Comparison of ENCODE assay signal across 1 cellular context in genomic region chr6:44854712-44855111, GRCh38.
TF ChIP-seq lines count a peak whose summit lies in the region.

No MANE protein-coding gene starts in this region.

TF ChIP-seq in SK-N-SH, 30 proteins besides CTCF, POLR2A, EP300 and RAD21 (continued from another document):
- TF ChIP-seq SMC3 (IDR thresholded peaks at IDR 0.05; ENCODE audit: low read depth, low read length), result no peak
- no peak for TF ChIP-seq FOXM1 (IDR thresholded peaks at IDR 0.05; ENCODE audit: low read depth)
- TF ChIP-seq TEAD4 (IDR thresholded peaks at IDR 0.05; ENCODE audit: borderline replicate concordance, insufficient read depth), result no peak
- no peak for TF ChIP-seq ZBTB33 (IDR thresholded peaks at IDR 0.05; ENCODE audit: borderline replicate concordance, low read depth)
- TF ChIP-seq GABPA (IDR thresholded peaks at IDR 0.05; ENCODE audit: low read depth), result no peak
- TF ChIP-seq FOXJ3 (CRISPR knock-in tag; IDR thresholded peaks at IDR 0.05), result no peak
